Comparison of ENCODE assay signal across 8 cellular contexts in genomic region chr1:113905435-113905861, GRCh38. TPM values are rescaled to one million over a fixed set of nuclear protein-coding genes. Genes with fewer than 3 reads are reported as not detected.
DNase-seq lines count a peak whose midpoint lies in the region; ATAC-seq and TF ChIP-seq lines count a peak whose summit lies in the region.

No MANE protein-coding gene starts in this region.

- no peaks in the 10 kb centered on the region for H3K27me3 Mint-ChIP-seq in naive B cell

- peak overlapping the region; percentile 87 for H3K27ac ChIP-seq in Panc1 (ENCODE audit: low read length)
- H3K27ac ChIP-seq in duodenal mucosa (ENCODE audit: low read depth, low read length), result peak overlapping the region; percentile 46

- peak overlapping the region; percentile 89 to 99 (median 98) for H3K4me3 Mint-ChIP-seq in naive B cell

- TF ChIP-seq CTCF in Panc1 (IDR thresholded peaks at IDR 0.05), result peak; percentile 4

- CTCF ChIA-PET in Panc1 (lab: Charles Lee), result no interaction called here

- POLR2A ChIA-PET in Panc1 (lab: Charles Lee), result interaction anchor here (0.6 kb wide), 1 partner anchor 146 kb away, joined by 9 read pairs; the partner anchor contains the start of gene PHTF1

- DNase-seq in NCI-H82 (lab: John Stamatoyannopoulos, UW) (peak; percentile 64), NCI-H82 treated with DMSO at 0.1 percent for 48 hours (lab: John Stamatoyannopoulos, UW; ENCODE audit: unreplicated experiment) (no peak), Panc1 (ENCODE audit: low read depth, low spot score) (no peak), naive B cell (no peak), mesenteric fat pad (ENCODE audit: low spot score) (no peak)
- no peak for DNase-seq in activated CD8-positive, alpha-beta memory T cell treated with anti-CD3 and anti-CD28 coated beads for 24 hours

- no peaks in the 10 kb centered on the region for H3K9me3 ChIP-seq in Panc1 (ENCODE audit: control insufficient read depth, insufficient read depth, low read depth, low read length)
- H3K9me3 ChIP-seq in duodenal mucosa (ENCODE audit: control insufficient read depth in 1 of 2, low read length in 2 of 2), result no peaks in the 10 kb centered on the region

- no TSS peak for BruUV-seq in Panc1 (replicated peaks; lab: Mats Ljungman, UMichigan)

- in situ Hi-C loops in Panc1 (cut with HindIII; ENCODE audit: low pct_unique_long_range_greater_than_20kb, low sequenced_read_pairs), result no loop called here

- H3K27ac Mint-ChIP-seq in naive B cell, result peak overlapping the region; percentile 95 to 100 (median 100)

- H3K27me3 ChIP-seq in Panc1 (ENCODE audit: control insufficient read depth, insufficient read depth, low read length), result no peaks in the 10 kb centered on the region
- H3K27me3 ChIP-seq in duodenal mucosa (ENCODE audit: control insufficient read depth in 1 of 2, insufficient read depth in 2 of 2, low read length in 2 of 2), result no peaks in the 10 kb centered on the region

- peak overlapping the region; percentile 83 to 98 for H3K9ac ChIP-seq in duodenal mucosa (ENCODE audit: low read depth in 1 of 2, low read length in 2 of 2)

- intact Hi-C loops in Panc1 (cut with micrococcal nuclease; ENCODE audit: unreplicated experiment), result loop anchor here (2.0 to 10.0 kb wide), 2 partner anchors 25 to 71 kb away; no protein-coding TSS in a partner anchor

- H3K4me1 ChIP-seq in Panc1 (ENCODE audit: control insufficient read depth, insufficient read depth, low read length), result peaks cover 4% of the 10 kb centered on the region
- peaks cover 39 to 41% of the 10 kb centered on the region in 2 donors for H3K4me1 ChIP-seq in duodenal mucosa (ENCODE audit: control insufficient read depth in 1 of 2, insufficient read depth in 2 of 2, low read length in 2 of 2)

- H3K4me3 ChIP-seq in Panc1 (ENCODE audit: low read depth in 2 of 2, low read length in 2 of 2) (peak overlapping the region; percentile 84 to 93), duodenal mucosa (ENCODE audit: low read depth in 1 of 2, low read length in 2 of 2) (peak overlapping the region; percentile 89 to 94)

- peak; percentile 0 for ATAC-seq in HG02798 (IDR thresholded peaks at IDR 0.05; ENCODE audit: poor library complexity, unreplicated experiment)
- peak; percentile 8 for ATAC-seq in Panc1
- ATAC-seq in naive B cell (ENCODE audit: low read depth in 2 of 2), result no peak

- H3K9me3 Mint-ChIP-seq in naive B cell, result no peaks in the 10 kb centered on the region

- peaks cover 26 to 56% (median 48%) of the 10 kb centered on the region in 3 donors for H3K4me1 Mint-ChIP-seq in naive B cell

- H3K36me3 Mint-ChIP-seq in naive B cell, result peaks cover 8 to 9% of the 10 kb centered on the region in 2 donors

- H3K36me3 ChIP-seq in Panc1 (ENCODE audit: control insufficient read depth, insufficient read depth, low read length) (peaks cover 2% of the 10 kb centered on the region; the same call in 1 of the 2 replicates), duodenal mucosa (ENCODE audit: control insufficient read depth in 1 of 2, insufficient read depth in 2 of 2, low read length in 2 of 2) (peaks cover 0 to 30% of the 10 kb centered on the region in 2 donors)

RNA-seq across cellular contexts. Expression of gene DCLRE1B, which starts 0.3 kb away (rescaled TPM):
- total RNA-seq in Panc1 (2021; ENCODE audit: unreplicated experiment) (8.6 TPM), mesenteric fat pad (5.8 TPM)
- polyA plus RNA-seq in Panc1 (2012; ENCODE audit: insufficient read length), result 4.5 TPM
- polyA plus RNA-seq in naive B cell (ENCODE audit: low read depth in 6 of 6), result 1 to 10 TPM; 2.7 to 7.5 (median 5.0) TPM

RNA-seq across cellular contexts. Expression of gene AP4B1, which starts 0.8 kb away (rescaled TPM):
- 14.2 TPM for total RNA-seq in Panc1 (2021; ENCODE audit: unreplicated experiment)
- polyA plus RNA-seq in Panc1 (2012; ENCODE audit: insufficient read length), result 7.7 TPM
- polyA plus RNA-seq in naive B cell (ENCODE audit: low read depth in 6 of 6), result 10 to 100 TPM; 13.6 to 24.6 (median 15.8) TPM
- 8.5 TPM for total RNA-seq in mesenteric fat pad

RNA-seq across cellular contexts. Expression of gene BCL2L15, which starts 18.1 kb away (rescaled TPM):
- 0.10 TPM for total RNA-seq in Panc1 (2021; ENCODE audit: unreplicated experiment)
- not detected for polyA plus RNA-seq in Panc1 (2012; ENCODE audit: insufficient read length)
- polyA plus RNA-seq in naive B cell (ENCODE audit: low read depth in 6 of 6), result under 1 TPM in 2 of 6 donors, not detected in 4; 0.05 TPM
- total RNA-seq in mesenteric fat pad, result 0.87 TPM

RNA-seq across cellular contexts. Expression of gene HIPK1, which starts 23.7 kb away (rescaled TPM):
- total RNA-seq in Panc1 (2021; ENCODE audit: unreplicated experiment) (41.5 TPM), mesenteric fat pad (78.9 TPM)
- polyA plus RNA-seq in Panc1 (2012; ENCODE audit: insufficient read length), result 16.3 TPM
- polyA plus RNA-seq in naive B cell (ENCODE audit: low read depth in 6 of 6), result 1 to 10 TPM in 5 of 6 donors, under 1 TPM in 1; 0.08 to 8.6 (median 6.4) TPM

RNA-seq across cellular contexts. Expression of gene PTPN22, which starts 33.9 kb away (rescaled TPM):
- total RNA-seq in Panc1 (2021; ENCODE audit: unreplicated experiment) (not detected), mesenteric fat pad (3.7 TPM)
- polyA plus RNA-seq in Panc1 (2012; ENCODE audit: insufficient read length), result not detected
- polyA plus RNA-seq in naive B cell (ENCODE audit: low read depth in 6 of 6), result 10 to 100 TPM; 27.3 to 56.2 (median 41.0) TPM

Comparison
In these comparisons a context has a peak if more than half of its experiments do, and no peak if none do; other contexts are left out.
1. ATAC-seq: peak in HG02798 (single experiment) and Panc1 (single experiment); none in naive B cell (0 of 2).